Comparison of ENCODE assay signal across 1 cellular context in genomic region chr5:109167586-109167985, GRCh38.
TF ChIP-seq lines count a peak whose summit lies in the region.

No MANE protein-coding gene starts in this region.

TF ChIP-seq in GM23338, 12 proteins besides CTCF, POLR2A, EP300 and RAD21 (continued from another document):
- no peak for TF ChIP-seq REST (IDR thresholded peaks at IDR 0.05; ENCODE audit: unreplicated experiment)
- no peak for TF ChIP-seq ZNF462 (CRISPR knock-in tag; IDR thresholded peaks at IDR 0.05)
